In the genomic region with DNA sequence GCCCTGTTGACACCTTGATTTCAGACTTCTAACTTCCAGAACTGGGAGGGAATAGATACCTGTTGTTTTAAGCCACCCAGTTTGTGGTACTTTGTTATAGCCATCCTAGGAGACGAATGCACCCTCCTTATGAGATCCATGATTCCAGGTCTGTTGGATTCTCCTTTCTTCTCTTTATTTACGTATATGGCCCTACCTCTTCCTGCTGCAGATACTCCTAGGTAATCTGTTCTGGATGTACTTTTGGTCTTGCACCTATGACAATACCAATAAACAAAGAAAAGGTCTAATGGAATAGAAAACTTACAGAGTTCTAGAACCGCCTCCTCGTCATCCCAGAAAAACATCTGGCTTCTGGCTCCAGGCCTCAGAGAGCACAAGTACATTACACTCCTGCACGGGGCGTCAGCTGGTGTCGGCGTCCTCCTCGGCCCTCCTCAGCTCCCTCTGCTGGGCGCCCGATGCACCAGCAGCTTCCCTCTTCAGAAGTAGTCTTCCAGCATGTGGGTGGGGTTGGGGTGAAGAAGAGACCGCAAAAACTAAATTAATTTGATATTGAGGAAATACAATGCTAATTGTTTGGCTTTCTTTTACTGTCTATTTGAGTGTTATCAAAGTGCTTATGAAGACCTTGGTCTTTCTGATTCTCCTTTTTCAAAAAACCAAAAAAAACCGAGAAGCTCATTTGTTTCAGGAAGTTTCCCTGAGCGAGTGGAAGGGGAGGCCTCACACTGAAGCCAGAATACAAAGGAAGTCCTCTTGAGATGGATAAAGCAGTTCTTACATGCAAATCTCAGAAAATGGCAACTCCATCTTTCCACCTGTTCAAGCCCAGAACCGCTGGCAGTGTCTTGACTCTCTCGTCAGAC, we compare ENCODE assay signal across 8 cellular contexts. TPM values are rescaled to one million over a fixed set of nuclear protein-coding genes. Genes with fewer than 3 reads are reported as not detected.
DNase-seq lines count a peak whose midpoint lies in the region; ATAC-seq, FAIRE-seq and TF ChIP-seq lines count a peak whose summit lies in the region.

No MANE protein-coding gene starts in this region.

- in situ Hi-C loops in GM23248 (cut with MboI), result no loop called here

- FAIRE-seq in small intestine (lab: Jason Lieb, UNC), result no peak

- no peaks in the 10 kb centered on the region for H3K9me2 ChIP-seq in GM23248 (ENCODE audit: insufficient read depth)
- H3K9me2 ChIP-seq in Loucy (replicated peaks; ENCODE audit: low read depth, low read length), result no peaks in the 10 kb centered on the region

- peak overlapping the region; percentile 91 for H3K27ac ChIP-seq in GM23248
- H3K27ac ChIP-seq in right cardiac atrium (ENCODE audit: low read length), result no peak overlapping the region
- peak overlapping the region in 1 of 2 donors; percentile 9 for H3K27ac ChIP-seq in small intestine (ENCODE audit: low read depth in 1 of 2, low read length in 1 of 2)

- WGBS in GM23248 (ENCODE audit: low coverage in 1 of 2, low lambda C conversion rate in 2 of 2, missing lambda C conversion rate in 2 of 2), 2 experiments, result 35 to 36% methylated on average over 16 of the region's 16 CpGs
- 32% methylated on average over 16 of the region's 16 CpGs for WGBS in right cardiac atrium
- WGBS in small intestine, 3 donors, result 30 to 32% (median 31%) methylated on average over 16 of the region's 16 CpGs

- H3K4me2 ChIP-seq in GM23248 (ENCODE audit: unreplicated experiment) (peak overlapping the region; percentile 71), Loucy (ENCODE audit: low read depth, low read length, poor library complexity, severe bottlenecking) (peak overlapping the region; percentile 91)

- intact Hi-C loops in right cardiac atrium (cut with DNase I), result loop anchor here in 3 of 4 donors (5.0 to 10.0 kb wide), 3 partner anchors 191 to 196 kb away; no protein-coding TSS in a partner anchor

- H3K9me3 ChIP-seq in GM23248 (ENCODE audit: low read depth), result no peaks in the 10 kb centered on the region
- no peaks in the 10 kb centered on the region for H3K9me3 ChIP-seq in Loucy (ENCODE audit: insufficient read depth, low read depth, low read length)
- H3K9me3 ChIP-seq in right cardiac atrium (ENCODE audit: control insufficient read depth, low read length), result no peaks in the 10 kb centered on the region
- H3K9me3 ChIP-seq in small intestine (ENCODE audit: control insufficient read depth, low read depth), result no peaks in the 10 kb centered on the region

- no peak overlapping the region for H3K4me3 ChIP-seq in GM23248
- H3K4me3 ChIP-seq in Loucy (ENCODE audit: low read length, poor library complexity, severe bottlenecking), result peak overlapping the region; percentile 52
- no peak overlapping the region for H3K4me3 ChIP-seq in right cardiac atrium (ENCODE audit: low read length)
- no peak overlapping the region for H3K4me3 ChIP-seq in small intestine (ENCODE audit: low read depth in 1 of 2, low read length in 2 of 2)

- H3K36me3 ChIP-seq in GM23248 (ENCODE audit: low read depth) (no peaks in the 10 kb centered on the region), Loucy (ENCODE audit: insufficient read depth, low read length) (no peaks in the 10 kb centered on the region), small intestine (ENCODE audit: control insufficient read depth in 2 of 2, insufficient read depth in 2 of 2, low read length in 2 of 2) (no peaks in the 10 kb centered on the region)

- DNase-seq in ELR (ENCODE audit: low read depth) (peak; percentile 88), GM23248 (peak; percentile 93), T follicular helper cell (ENCODE audit: low read depth) (peak; percentile 68), right cardiac atrium (peak; percentile 82 to 91 (median 90)), small intestine (peak; percentile 80)
- DNase-seq in activated naive CD8-positive, alpha-beta T cell treated with anti-CD3 and anti-CD28 coated beads, Interleukin-2, amount 50 U/mL, for 16 hours (ENCODE audit: low read depth, low spot score), result peak; percentile 47

- H2AFZ ChIP-seq in GM23248 (peak overlapping the region; percentile 28; the same call in 1 of the 2 replicates), Loucy (ENCODE audit: low read length) (peak overlapping the region; percentile 86)

- H3K9ac ChIP-seq in GM23248 (peak overlapping the region; percentile 39), Loucy (ENCODE audit: low read depth, low read length, poor library complexity, severe bottlenecking) (peak overlapping the region; percentile 43)

- H4K20me1 ChIP-seq in GM23248 (ENCODE audit: insufficient read depth), result no peaks in the 10 kb centered on the region
- no peaks in the 10 kb centered on the region for H4K20me1 ChIP-seq in Loucy (ENCODE audit: insufficient read depth, low read length, poor library complexity, severe bottlenecking)

- H3K27me3 ChIP-seq in GM23248 (replicated peaks; ENCODE audit: insufficient read depth) (no peaks in the 10 kb centered on the region), Loucy (ENCODE audit: insufficient read depth, low read length, poor library complexity, severe bottlenecking) (no peaks in the 10 kb centered on the region), right cardiac atrium (ENCODE audit: control insufficient read depth, insufficient read depth) (no peaks in the 10 kb centered on the region), small intestine (ENCODE audit: control insufficient read depth in 2 of 2, insufficient read depth in 2 of 2, low read length in 2 of 2) (no peaks in the 10 kb centered on the region)

- peak; percentile 97 for TF ChIP-seq CTCF in Loucy (conservative IDR thresholded peaks at IDR 0.05; ENCODE audit: low read length)

- peaks cover 50% of the 10 kb centered on the region for H3F3A ChIP-seq in GM23248 (ENCODE audit: insufficient read depth)
- no peaks in the 10 kb centered on the region for H3F3A ChIP-seq in Loucy (ENCODE audit: low read depth)

- H3K79me2 ChIP-seq in GM23248 (ENCODE audit: insufficient read depth) (no peaks in the 10 kb centered on the region), Loucy (ENCODE audit: insufficient read depth, low read length) (no peaks in the 10 kb centered on the region)

- ATAC-seq in right cardiac atrium (peak; percentile 90 to 91), HG02970 (IDR thresholded peaks at IDR 0.05; ENCODE audit: low FRiP score, unreplicated experiment) (no peak)

- H3K4me1 ChIP-seq in GM23248 (ENCODE audit: insufficient read depth) (peaks cover 46% of the 10 kb centered on the region), Loucy (ENCODE audit: insufficient read depth, low read length, poor library complexity, severe bottlenecking) (peaks cover 60% of the 10 kb centered on the region), right cardiac atrium (ENCODE audit: control insufficient read depth, insufficient read depth, low read length) (no peaks in the 10 kb centered on the region), small intestine (ENCODE audit: control insufficient read depth in 2 of 2, insufficient read depth in 1 of 2, low read depth in 1 of 2, low read length in 1 of 2) (peaks cover 0 to 6% of the 10 kb centered on the region in 2 donors)

RNA-seq across cellular contexts. Expression of a gene that starts 9.7 kb away (rescaled TPM):
- total RNA-seq in GM23248 (2014; rRNA removed; shearing (Covaris generic)), result 20.1 and 42.2 TPM in 2 replicates
- polyA plus RNA-seq in GM23248 (2016; fragmentation: Nextera tagmentation; extraction: Ambion mirVana) (14.2 and 15.7 TPM in 2 replicates), right cardiac atrium (11.8 TPM), small intestine (1 to 10 TPM; 4.6 to 6.5 (median 5.4) TPM)
- 10 to 100 TPM; 46.5 to 50.7 (median 47.9) TPM for total RNA-seq in right cardiac atrium
